In genomic region chr12:40202095-40203059, GRCh38 we compare ENCODE assay signal across 19 cellular contexts. TPM values are rescaled to one million over a fixed set of nuclear protein-coding genes. Genes with fewer than 3 reads are reported as not detected.
DNase-seq lines count a peak whose midpoint lies in the region; ATAC-seq and TF ChIP-seq lines count a peak whose summit lies in the region.
"Had no signal": no experiment of that assay in that cellular context is flagged by ENCODE, and none has a peak within 500 bp of the region (broad histone marks: within the 10 kb centered on the region; RNA-seq: fewer than 3 reads in every experiment).

No MANE protein-coding gene starts in this region.

- peak overlapping the region in 5 of 6 donors; percentile 56 to 94 (median 72) for H3K27ac Mint-ChIP-seq in naive B cell
- H3K27ac Mint-ChIP-seq: activated CD4-positive, alpha-beta T cell treated with anti-CD3 and anti-CD28 coated beads for 36 hours; natural killer cell treated with Interleukin-12 subunit alpha and Interleukin-12 subunit beta and Interleukin-15 and Interleukin-18, amount 100 ng/mL, for 72 hours had no signal

- ATAC-seq in GM18519 (IDR thresholded peaks at IDR 0.05; ENCODE audit: low FRiP score, unreplicated experiment) (peak; percentile 66), HG02981 (IDR thresholded peaks at IDR 0.05; ENCODE audit: unreplicated experiment) (peak; percentile 73), naive B cell (ENCODE audit: low read depth in 2 of 2) (peak; percentile 62 to 63), HG03520 (IDR thresholded peaks at IDR 0.05; ENCODE audit: unreplicated experiment) (no peak)
- ATAC-seq: activated CD4-positive, alpha-beta T cell treated with anti-CD3 and anti-CD28 coated beads for 36 hours; activated T-cell treated with anti-CD3 and anti-CD28 coated beads, Interleukin-2, amount 50 U/mL, for 4 hours; esophagus mucosa; left lung; natural killer cell treated with Interleukin-12 subunit alpha and Interleukin-12 subunit beta and Interleukin-15 and Interleukin-18, amount 100 ng/mL, for 72 hours had no signal

- intact Hi-C loops in sigmoid colon (cut with DNase I): no loop called here

- WGBS in sigmoid colon, 2 donors: 24 to 45% methylated on average over 1 of the region's 1 CpG

- no peak for TF ChIP-seq POLR2A in sigmoid colon (IDR thresholded peaks at IDR 0.05)

- no peaks in the 10 kb centered on the region for H3K9me3 ChIP-seq in WERI-Rb-1 (ENCODE audit: severe bottlenecking)
- no peaks in the 10 kb centered on the region for H3K9me3 ChIP-seq in sigmoid colon
- H3K9me3 ChIP-seq: left lung, uterus had no signal

- H3K4me3 ChIP-seq in WERI-Rb-1 (ENCODE audit: low read depth, low read length) (no peak overlapping the region), sigmoid colon (no peak overlapping the region)
- H3K4me3 ChIP-seq: left lung, uterus had no signal

- H3K27me3 Mint-ChIP-seq in naive B cell: no peaks in the 10 kb centered on the region
- H3K27me3 Mint-ChIP-seq: natural killer cell treated with Interleukin-12 subunit alpha and Interleukin-12 subunit beta and Interleukin-15 and Interleukin-18, amount 100 ng/mL, for 72 hours had no signal

- no peaks in the 10 kb centered on the region for H3K9me3 Mint-ChIP-seq in naive B cell
- H3K9me3 Mint-ChIP-seq: activated T-cell treated with anti-CD3 and anti-CD28 coated beads, Interleukin-2, amount 50 U/mL, for 4 hours; natural killer cell treated with Interleukin-12 subunit alpha and Interleukin-12 subunit beta and Interleukin-15 and Interleukin-18, amount 100 ng/mL, for 72 hours had no signal

- peak; percentile 80 to 92 for DNase-seq in NOMO-1 (lab: John Stamatoyannopoulos, UW; ENCODE audit: unreplicated experiment in 2 of 2)
- DNase-seq in naive B cell: peak; percentile 37
- DNase-seq in midbrain (lab: John Stamatoyannopoulos, UW): no peak
- DNase-seq in WERI-Rb-1: no peak
- no peak for DNase-seq in sigmoid colon
- DNase-seq: activated CD4-positive, alpha-beta T cell treated with anti-CD3 and anti-CD28 coated beads for 36 hours; activated T-cell treated with anti-CD3 and anti-CD28 coated beads, Interleukin-2, amount 50 U/mL, for 4 hours; amygdala; hippocampal formation; left lung; NCI-H2081 treated with DMSO at 0.1 percent for 48 hours; retina; stimulated activated CD4-positive, alpha-beta T cell treated with anti-CD3 and anti-CD28 coated beads, Interleukin-2, amount 100 ng/mL, for 48 hours; uterus had no signal

- H3K27ac ChIP-seq in WERI-Rb-1 (no peak overlapping the region), sigmoid colon (no peak overlapping the region)
- H3K27ac ChIP-seq: left lung, uterus had no signal

- H3K4me1 ChIP-seq in sigmoid colon: no peaks in the 10 kb centered on the region
- H3K4me1 ChIP-seq: uterus had no signal

- H3K4me1 Mint-ChIP-seq in naive B cell: peaks cover 9 to 37% (median 23%) of the 10 kb centered on the region in 3 donors
- H3K4me1 Mint-ChIP-seq: activated CD4-positive, alpha-beta T cell treated with anti-CD3 and anti-CD28 coated beads for 36 hours had no signal

- H3K27me3 ChIP-seq in WERI-Rb-1 (ENCODE audit: insufficient read depth, low read depth, severe bottlenecking) (no peaks in the 10 kb centered on the region), sigmoid colon (no peaks in the 10 kb centered on the region)
- H3K27me3 ChIP-seq: left lung, uterus had no signal

- TF ChIP-seq CTCF in WERI-Rb-1 (IDR thresholded peaks at IDR 0.05; ENCODE audit: low read depth, low read length): no peak
- TF ChIP-seq CTCF in sigmoid colon (IDR thresholded peaks at IDR 0.05): no peak

- H3K36me3 ChIP-seq in WERI-Rb-1: no peaks in the 10 kb centered on the region
- no peaks in the 10 kb centered on the region for H3K36me3 ChIP-seq in sigmoid colon
- H3K36me3 ChIP-seq: left lung, uterus had no signal

- H3K4me3 Mint-ChIP-seq in naive B cell: peak overlapping the region; percentile 21 to 75 (median 52)
- H3K4me3 Mint-ChIP-seq: activated CD4-positive, alpha-beta T cell treated with anti-CD3 and anti-CD28 coated beads for 36 hours; activated T-cell treated with anti-CD3 and anti-CD28 coated beads, Interleukin-2, amount 50 U/mL, for 4 hours; natural killer cell treated with Interleukin-12 subunit alpha and Interleukin-12 subunit beta and Interleukin-15 and Interleukin-18, amount 100 ng/mL, for 72 hours had no signal

- H3K36me3 Mint-ChIP-seq in naive B cell: no peaks in the 10 kb centered on the region
- H3K36me3 Mint-ChIP-seq: natural killer cell treated with Interleukin-12 subunit alpha and Interleukin-12 subunit beta and Interleukin-15 and Interleukin-18, amount 100 ng/mL, for 72 hours had no signal

- no peak for TF ChIP-seq EP300 in sigmoid colon (IDR thresholded peaks at IDR 0.05)

RNA-seq across cellular contexts. Expression of gene LRRK2, which starts 22.4 kb away (rescaled TPM):
- polyA plus RNA-seq in naive B cell (ENCODE audit: low read depth in 6 of 6) (10 to 100 TPM in 4 of 6 donors, 1 to 10 TPM in 2; 5.4 to 12.8 (median 10.7) TPM), sigmoid colon (1 to 10 TPM in 2 of 3 donors, under 1 TPM in 1; 0.92 to 2.9 (median 1.8) TPM)
- 10 to 100 TPM; 18.7 to 29.9 (median 25.4) TPM for total RNA-seq in sigmoid colon
- total RNA-seq: activated CD4-positive, alpha-beta T cell treated with anti-CD3 and anti-CD28 coated beads for 36 hours had no signal

Comparison
In these comparisons a context has a peak if more than half of its experiments do, and no peak if none do; other contexts are left out.
1. DNase-seq: peak in NOMO-1 (2 of 2) and naive B cell (single experiment); none in midbrain (single experiment), WERI-Rb-1 (single experiment) and sigmoid colon (single experiment).